ENCODE assay signal across 11 cellular contexts in genomic region chr2:196113061-196113974, GRCh38. TPM values are rescaled to one million over a fixed set of nuclear protein-coding genes. Genes with fewer than 3 reads are reported as not detected.
DNase-seq lines count a peak whose midpoint lies in the region; ATAC-seq and TF ChIP-seq lines count a peak whose summit lies in the region.
"Had no signal": no experiment of that assay in that cellular context is flagged by ENCODE, and none has a peak within 500 bp of the region (broad histone marks: within the 10 kb centered on the region; RNA-seq: fewer than 3 reads in every experiment).

No MANE protein-coding gene starts in this region.

- ATAC-seq in HG03159 (IDR thresholded peaks at IDR 0.05; ENCODE audit: unreplicated experiment), result no peak

- H3K27ac ChIP-seq in coronary artery (peak overlapping the region; percentile 50 to 56), tibial nerve (peak overlapping the region in 3 of 4 donors; percentile 43 to 78 (median 74)), Karpas-422 (ENCODE audit: low read length) (no peak overlapping the region)
- H3K27ac ChIP-seq: 22Rv1 had no signal

- no peak for TF ChIP-seq POLR2A in tibial nerve (IDR thresholded peaks at IDR 0.05)

- H4K20me1 ChIP-seq in Karpas-422 (ENCODE audit: insufficient read depth, low read depth, low read length), result no peaks in the 10 kb centered on the region

- peak overlapping the region; percentile 12 for H3K4me3 ChIP-seq in coronary artery
- H3K4me3 ChIP-seq in tibial nerve, result peak overlapping the region in 1 of 4 donors; percentile 13
- no peak overlapping the region for H3K4me3 ChIP-seq in Karpas-422 (ENCODE audit: low read length)

- H3K4me1 ChIP-seq in tibial nerve, result peaks cover 0 to 25% (median 8%) of the 10 kb centered on the region in 4 donors
- peaks cover 11% of the 10 kb centered on the region for H3K4me1 ChIP-seq in Karpas-422 (ENCODE audit: low read length)

- H3K9me3 ChIP-seq in tibial nerve (no peaks in the 10 kb centered on the region), Karpas-422 (ENCODE audit: low read length) (no peaks in the 10 kb centered on the region)

- H3K9me2 ChIP-seq in Karpas-422 (replicated peaks; ENCODE audit: insufficient read depth, low read length), result no peaks in the 10 kb centered on the region

- no peaks in the 10 kb centered on the region for H3K79me2 ChIP-seq in Karpas-422 (ENCODE audit: low read length)

- H3K27me3 ChIP-seq in tibial nerve (no peaks in the 10 kb centered on the region), Karpas-422 (ENCODE audit: low read length) (no peaks in the 10 kb centered on the region)

- no peak overlapping the region for H3K4me2 ChIP-seq in Karpas-422 (ENCODE audit: low read depth, low read length, poor library complexity, severe bottlenecking)

- peak; percentile 17 to 58 for TF ChIP-seq EP300 in tibial nerve (IDR thresholded peaks at IDR 0.05)

- WGBS in tibial nerve, 2 donors, result 16% methylated on average over 7 of the region's 7 CpGs

- H3K9ac ChIP-seq in Karpas-422 (ENCODE audit: low read length), result no peak overlapping the region

- no peak overlapping the region for H2AFZ ChIP-seq in Karpas-422 (ENCODE audit: low read length)

- peak; percentile 17 for DNase-seq in DMS53 (lab: John Stamatoyannopoulos, UW)
- no peak for DNase-seq in DMS53 treated with DMSO at 0.1 percent for 48 hours (lab: John Stamatoyannopoulos, UW; ENCODE audit: unreplicated experiment)
- no peak for DNase-seq in coronary artery (ENCODE audit: low spot score)
- peak; percentile 35 for DNase-seq in medulla oblongata (ENCODE audit: extremely low spot score)
- peak in 1 of 2 donors; percentile 30 for DNase-seq in tibial nerve (ENCODE audit: low spot score in 2 of 2)
- DNase-seq in activated CD4-positive, CD25-positive, alpha-beta regulatory T cell treated with anti-CD3 and anti-CD28 coated beads, Interleukin-2, amount 50 U/mL, for 72 hours, result no peak
- DNase-seq in Karpas-422, result no peak
- DNase-seq: activated CD4-positive, alpha-beta T cell treated with anti-CD3 and anti-CD28 coated beads, Interleukin-2, amount 10 ng/mL, durations not matched to agents 24 days and 14 days; stimulated activated CD4-positive, alpha-beta T cell treated with anti-CD3 and anti-CD28 coated beads, Interleukin-2, amount 100 ng/mL, for 48 hours had no signal

- no peak for TF ChIP-seq CTCF in coronary artery (IDR thresholded peaks at IDR 0.05)
- TF ChIP-seq CTCF in tibial nerve (IDR thresholded peaks at IDR 0.05), result no peak

- no peaks in the 10 kb centered on the region for H3K36me3 ChIP-seq in tibial nerve
- no peaks in the 10 kb centered on the region for H3K36me3 ChIP-seq in Karpas-422 (ENCODE audit: insufficient read depth, low read length)

RNA-seq across cellular contexts. Expression of gene DNAH7, which starts 44.7 kb away (rescaled TPM):
- 1 to 10 TPM; 1.6 to 5.0 (median 3.0) TPM for total RNA-seq in tibial nerve
- total RNA-seq in Karpas-422 (2014; rRNA removed; shearing (Covaris generic); ENCODE audit: low replicate concordance), result 0.14 and 0.82 TPM in 2 replicates
- total RNA-seq: activated CD4-positive, alpha-beta T cell treated with anti-CD3 and anti-CD28 coated beads, Interleukin-2, amount 10 ng/mL, durations not matched to agents 24 days and 14 days had no signal

RNA-seq across cellular contexts. Expression of gene STK17B, which starts 58.1 kb away (rescaled TPM):
- total RNA-seq in tibial nerve, result 10 to 100 TPM; 35.1 to 73.9 (median 45.4) TPM
- total RNA-seq in Karpas-422 (2014; rRNA removed; shearing (Covaris generic); ENCODE audit: low replicate concordance), result 224 and 353 TPM in 2 replicates

Comparison
In these comparisons a context has a peak if more than half of its experiments do, and no peak if none do; other contexts are left out.
1. DNase-seq: peak in DMS53 (single experiment) and medulla oblongata (single experiment); none in DMS53 treated with DMSO at 0.1 percent for 48 hours (single experiment), coronary artery (single experiment), activated CD4-positive, CD25-positive, alpha-beta regulatory T cell treated with anti-CD3 and anti-CD28 coated beads, Interleukin-2, amount 50 U/mL, for 72 hours (single experiment) and Karpas-422 (single experiment).